In the genomic region with DNA sequence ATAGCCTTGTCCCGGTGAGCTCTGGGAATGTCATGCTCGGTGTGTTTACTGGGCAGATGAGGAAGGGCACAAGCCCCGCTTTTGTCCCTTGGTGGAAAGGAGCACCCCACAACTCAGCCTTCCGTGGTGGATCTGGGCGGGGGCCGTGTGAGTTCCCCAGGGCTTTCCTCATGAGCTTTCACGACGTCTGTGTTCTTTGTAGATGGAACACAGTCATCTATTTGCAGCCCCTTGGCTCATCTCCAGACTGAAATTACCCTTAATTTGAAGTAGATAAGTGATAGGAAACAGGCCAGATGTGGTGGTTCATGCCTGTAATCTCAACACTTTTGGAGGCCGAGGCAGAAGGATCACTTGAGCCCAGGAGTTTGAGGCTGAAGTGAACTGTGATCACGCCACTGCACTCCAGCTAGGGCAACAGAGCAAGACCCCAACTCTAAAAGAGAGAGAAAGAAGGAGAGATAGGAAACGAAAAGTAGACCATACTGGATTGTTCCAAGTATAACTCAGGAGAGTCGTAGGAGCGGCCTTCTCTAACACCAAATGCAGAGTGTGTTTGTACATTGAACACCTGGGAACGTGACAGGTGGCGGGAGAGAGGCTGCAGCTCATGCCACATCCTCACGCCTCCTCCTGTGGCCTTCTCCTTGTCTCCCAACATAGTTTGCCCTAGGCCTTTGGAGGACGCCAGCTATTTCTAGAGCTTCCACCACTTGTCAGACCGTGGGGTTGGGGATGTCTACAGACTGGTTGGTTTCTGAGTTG, we compare ENCODE assay signal across 25 cellular contexts. TPM values are rescaled to one million over a fixed set of nuclear protein-coding genes. Genes with fewer than 3 reads are reported as not detected.
DNase-seq lines count a peak whose midpoint lies in the region; ATAC-seq, FAIRE-seq and TF ChIP-seq lines count a peak whose summit lies in the region.
"Had no signal": no experiment of that assay in that cellular context is flagged by ENCODE, and none has a peak within 500 bp of the region (broad histone marks: within the 10 kb centered on the region; RNA-seq: fewer than 3 reads in every experiment).

No MANE protein-coding gene starts in this region.

- ATAC-seq in activated T-helper 17 cell treated with anti-CD3 and anti-CD28 coated beads, Interleukin-2, amount 50 U/mL, for 72 hours (replicated peaks), result no peak
- ATAC-seq in pancreas (peak; percentile 54 to 67 (median 56)), HG02870 (IDR thresholded peaks at IDR 0.05; ENCODE audit: unreplicated experiment) (no peak), HG02571 (IDR thresholded peaks at IDR 0.05; ENCODE audit: unreplicated experiment) (no peak)
- ATAC-seq: A549, GM12878, lower lobe of right lung had no signal

- intact Hi-C loops in pancreas (cut with DNase I), result no loop called here

- H3K9me3 ChIP-seq in CD8-positive, alpha-beta memory T cell (ENCODE audit: low read length), result no peaks in the 10 kb centered on the region
- no peaks in the 10 kb centered on the region for H3K9me3 ChIP-seq in pancreas
- H3K9me3 ChIP-seq: A549, lower lobe of right lung, prostate gland, suprapubic skin, vagina had no signal

- DNase-seq in NCI-H748 (lab: John Stamatoyannopoulos, UW; ENCODE audit: unreplicated experiment), result peak; percentile 29
- no peak for DNase-seq in NCI-H748 treated with DMSO at 0.1 percent for 48 hours (lab: John Stamatoyannopoulos, UW)
- no peak for DNase-seq in CD8-positive, alpha-beta memory T cell
- DNase-seq in pancreas, result peak in 5 of 6 donors; percentile 60 to 75 (median 69)
- no peak for DNase-seq in stimulated activated CD4-positive, alpha-beta T cell treated with anti-CD3 and anti-CD28 coated beads, Interleukin-2, amount 100 ng/mL, for 48 hours
- DNase-seq: activated B cell treated with CpG ODN at 0.5 μM for 24 hours; activated CD8-positive, alpha-beta memory T cell treated with anti-CD3 and anti-CD28 coated beads for 24 hours; activated naive CD8-positive, alpha-beta T cell treated with anti-CD3 and anti-CD28 coated beads, Interleukin-2, amount 10 ng/mL, durations not matched to agents 7 days and 5 days; activated T-cell treated with anti-CD3 and anti-CD28 coated beads, Interleukin-2, amount 50 U/mL, for 1 hour; islet precursor cell; lower lobe of right lung; NCI-H187 treated with DMSO at 0.1 percent for 48 hours; NCI-H526 had no signal

- H3K36me3 Mint-ChIP-seq in CD8-positive, alpha-beta memory T cell, result peaks cover 0 to 55% (median 10%) of the 10 kb centered on the region in 3 donors
- H3K36me3 Mint-ChIP-seq in activated T-helper 17 cell treated with anti-CD3 and anti-CD28 coated beads, Interleukin-2, amount 50 U/mL, for 72 hours (ENCODE audit: low read depth), result peaks cover 98% of the 10 kb centered on the region

- POLR2A ChIA-PET in CD8-positive, alpha-beta memory T cell (lab: Charles Lee), result no interaction called here

- H3K9me3 Mint-ChIP-seq in CD8-positive, alpha-beta memory T cell, result no peaks in the 10 kb centered on the region
- H3K9me3 Mint-ChIP-seq in activated T-helper 17 cell treated with anti-CD3 and anti-CD28 coated beads, Interleukin-2, amount 50 U/mL, for 72 hours, result no peaks in the 10 kb centered on the region
- H3K9me3 Mint-ChIP-seq: activated B cell treated with CpG ODN at 0.5 μM for 24 hours had no signal

- no peaks in the 10 kb centered on the region for H3K27me3 ChIP-seq in CD8-positive, alpha-beta memory T cell (ENCODE audit: insufficient read depth, low read length, poor library complexity, severe bottlenecking)
- H3K27me3 ChIP-seq in pancreas, result no peaks in the 10 kb centered on the region
- H3K27me3 ChIP-seq: suprapubic skin, vagina had no signal

- peaks cover 27 to 38% (median 36%) of the 10 kb centered on the region in 3 donors for H3K4me1 Mint-ChIP-seq in CD8-positive, alpha-beta memory T cell
- peaks cover 17% of the 10 kb centered on the region for H3K4me1 Mint-ChIP-seq in activated T-helper 17 cell treated with anti-CD3 and anti-CD28 coated beads, Interleukin-2, amount 50 U/mL, for 72 hours

- no peak overlapping the region for H3K4me3 ChIP-seq in CD8-positive, alpha-beta memory T cell (ENCODE audit: low read length)
- H3K4me3 ChIP-seq in pancreas, result no peak overlapping the region
- H3K4me3 ChIP-seq: A549, GM12878, lower lobe of right lung, prostate gland, suprapubic skin, vagina had no signal

- CTCF ChIA-PET in CD8-positive, alpha-beta memory T cell (lab: Charles Lee), result no interaction called here

- no peak overlapping the region for H3K4me3 Mint-ChIP-seq in CD8-positive, alpha-beta memory T cell
- no peak overlapping the region for H3K4me3 Mint-ChIP-seq in activated T-helper 17 cell treated with anti-CD3 and anti-CD28 coated beads, Interleukin-2, amount 50 U/mL, for 72 hours
- H3K4me3 Mint-ChIP-seq: activated B cell treated with CpG ODN at 0.5 μM for 24 hours; activated naive CD8-positive, alpha-beta T cell treated with anti-CD3 and anti-CD28 coated beads, Interleukin-2, amount 10 ng/mL, durations not matched to agents 7 days and 5 days; B cell had no signal

- H3K27ac Mint-ChIP-seq in CD8-positive, alpha-beta memory T cell, result peak overlapping the region in 5 of 8 donors; percentile 6 to 73 (median 46)
- H3K27ac Mint-ChIP-seq in activated T-helper 17 cell treated with anti-CD3 and anti-CD28 coated beads, Interleukin-2, amount 50 U/mL, for 72 hours, result peak overlapping the region; percentile 76
- H3K27ac Mint-ChIP-seq: activated B cell treated with CpG ODN at 0.5 μM for 24 hours, B cell had no signal

- TF ChIP-seq CTCF in pancreas (IDR thresholded peaks at IDR 0.05), result no peak

- no peak for FAIRE-seq in pancreas (lab: Jason Lieb, UNC)
- FAIRE-seq: A549, endothelial cell of umbilical vein, GM12878, HTR-8/SVneo had no signal

- H3K27me3 Mint-ChIP-seq in CD8-positive, alpha-beta memory T cell, result no peaks in the 10 kb centered on the region
- no peaks in the 10 kb centered on the region for H3K27me3 Mint-ChIP-seq in activated T-helper 17 cell treated with anti-CD3 and anti-CD28 coated beads, Interleukin-2, amount 50 U/mL, for 72 hours
- H3K27me3 Mint-ChIP-seq: activated B cell treated with CpG ODN at 0.5 μM for 24 hours; activated naive CD8-positive, alpha-beta T cell treated with anti-CD3 and anti-CD28 coated beads, Interleukin-2, amount 10 ng/mL, durations not matched to agents 7 days and 5 days; B cell had no signal

- no peak overlapping the region for H3K27ac ChIP-seq in CD8-positive, alpha-beta memory T cell (ENCODE audit: low read depth, low read length)
- H3K27ac ChIP-seq in pancreas, result peak overlapping the region; percentile 57 to 93 (median 78)
- H3K27ac ChIP-seq: A549, KMS-11, lower lobe of right lung, prostate gland, suprapubic skin, vagina had no signal

- peaks cover 12% of the 10 kb centered on the region for H3K4me1 ChIP-seq in CD8-positive, alpha-beta memory T cell (ENCODE audit: insufficient read depth, low read length)
- peaks cover 36 to 51% (median 45%) of the 10 kb centered on the region in 3 donors for H3K4me1 ChIP-seq in pancreas
- H3K4me1 ChIP-seq: prostate gland had no signal

- no peaks in the 10 kb centered on the region for H3K36me3 ChIP-seq in CD8-positive, alpha-beta memory T cell (ENCODE audit: insufficient read depth, low read length)
- H3K36me3 ChIP-seq in pancreas, result peaks cover 0 to 11% (median 0%) of the 10 kb centered on the region in 3 donors
- H3K36me3 ChIP-seq: prostate gland, vagina had no signal

- 36 to 40% methylated on average over 18 of the region's 18 CpGs for WGBS in pancreas, 2 donors

RNA-seq across cellular contexts. Expression of gene P2RX4, which starts 8.8 kb away (rescaled TPM):
- total RNA-seq in CD8-positive, alpha-beta memory T cell, result 10 to 100 TPM; 39.2 to 40.3 TPM
- 27.0 TPM for polyA plus RNA-seq in CD8-positive, alpha-beta memory T cell
- total RNA-seq in activated T-helper 17 cell treated with anti-CD3 and anti-CD28 coated beads, Interleukin-2, amount 50 U/mL, for 72 hours, result 10 to 100 TPM; 31.6 to 45.3 TPM
- total RNA-seq in pancreas, result 10 to 100 TPM; 27.5 to 60.1 (median 33.3) TPM
- 10 to 100 TPM; 31.4 to 34.0 TPM for polyA plus RNA-seq in pancreas

Comparison
In these comparisons a context has a peak if more than half of its experiments do, and no peak if none do; other contexts are left out.
1. DNase-seq: peak in NCI-H748 (single experiment) and pancreas (5 of 6); none in NCI-H748 treated with DMSO at 0.1 percent for 48 hours (single experiment), CD8-positive, alpha-beta memory T cell (0 of 5) and stimulated activated CD4-positive, alpha-beta T cell treated with anti-CD3 and anti-CD28 coated beads, Interleukin-2, amount 100 ng/mL, for 48 hours (0 of 2).
2. ATAC-seq: peak in pancreas (4 of 4); none in activated T-helper 17 cell treated with anti-CD3 and anti-CD28 coated beads, Interleukin-2, amount 50 U/mL, for 72 hours (single experiment), HG02870 (single experiment) and HG02571 (single experiment).